Comparison of ENCODE assay signal across 8 cellular contexts in the genomic region with DNA sequence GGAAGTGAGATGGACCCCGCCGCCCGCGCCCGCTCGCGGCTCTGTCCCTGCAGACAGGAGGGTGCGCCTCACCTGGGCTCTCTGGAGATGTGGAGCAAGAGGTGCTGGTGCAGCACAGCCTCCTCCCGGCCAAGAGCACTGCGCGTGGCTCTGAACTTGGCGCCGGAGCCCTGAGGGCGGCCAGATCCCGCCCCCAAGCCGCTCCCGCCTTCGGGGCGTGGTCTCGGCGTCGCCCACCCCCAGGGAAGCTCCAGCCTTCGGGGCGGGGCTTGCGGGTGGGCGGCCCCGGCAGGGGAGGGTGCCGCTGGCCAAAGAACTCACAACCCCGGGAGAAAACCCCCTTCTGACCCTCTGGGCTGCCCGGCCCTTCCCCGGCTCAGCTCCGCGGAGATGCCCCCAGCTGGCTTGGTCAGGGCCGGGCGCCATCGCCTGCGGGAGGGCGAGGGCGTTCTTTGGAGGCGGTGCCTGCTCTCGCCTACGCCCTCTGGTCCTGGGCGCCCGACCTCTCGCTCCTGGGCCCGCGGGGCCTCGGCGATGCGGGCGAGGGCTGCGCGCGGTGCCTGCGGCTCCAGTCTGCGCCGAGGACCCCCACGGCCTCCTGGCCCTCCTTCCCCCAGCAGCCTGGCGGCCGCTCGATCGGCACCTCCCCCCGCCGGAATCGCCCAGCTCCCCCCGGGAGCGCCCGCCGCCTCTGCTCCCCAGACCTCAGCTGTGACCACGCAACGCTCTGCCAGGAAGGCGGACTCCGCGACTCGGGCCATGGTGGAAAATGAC. TPM values are rescaled to one million over a fixed set of nuclear protein-coding genes. Genes with fewer than 3 reads are reported as not detected.
DNase-seq lines count a peak whose midpoint lies in the region; ATAC-seq and TF ChIP-seq lines count a peak whose summit lies in the region.

A gene with protein sequence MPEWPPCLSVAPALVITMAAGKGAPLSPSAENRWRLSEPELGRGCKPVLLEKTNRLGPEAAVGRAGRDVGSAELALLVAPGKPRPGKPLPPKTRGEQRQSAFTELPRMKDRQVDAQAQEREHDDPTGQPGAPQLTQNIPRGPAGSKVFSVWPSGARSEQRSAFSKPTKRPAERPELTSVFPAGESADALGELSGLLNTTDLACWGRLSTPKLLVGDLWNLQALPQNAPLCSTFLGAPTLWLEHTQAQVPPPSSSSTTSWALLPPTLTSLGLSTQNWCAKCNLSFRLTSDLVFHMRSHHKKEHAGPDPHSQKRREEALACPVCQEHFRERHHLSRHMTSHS (minus strand): TSS at position 146 of the 774 bp plus-strand sequence. CDS start 15,464 bp downstream, outside the sequence.

- intact Hi-C loops in activated CD4-positive, alpha-beta T cell treated with anti-CD3 and anti-CD28 coated beads, Interleukin-2, amount 10 ng/mL, durations not matched to agents 24 days and 14 days (cut with micrococcal nuclease): no loop called here

- no peaks in the 10 kb centered on the region; the same call in 1 of the 2 replicates for H3K9me3 ChIP-seq in AG04450 (ENCODE audit: control insufficient read depth, insufficient read depth, low read length)

- peak; percentile 89 for ATAC-seq in GM18909 (IDR thresholded peaks at IDR 0.05; ENCODE audit: poor library complexity, unreplicated experiment)
- peak; percentile 85 for ATAC-seq in HG03159 (IDR thresholded peaks at IDR 0.05; ENCODE audit: unreplicated experiment)
- ATAC-seq in left lobe of liver: peak; percentile 98

- H3K4me3 ChIP-seq in AG04450 (ENCODE audit: low read depth, low read length): peak within 1 kb of the TSS; percentile 71
- peak within 1 kb of the TSS; percentile 99 for H3K4me3 ChIP-seq in coronary artery

- H3K4me1 Mint-ChIP-seq in activated CD4-positive, alpha-beta T cell treated with anti-CD3 and anti-CD28 coated beads, Interleukin-2, amount 10 ng/mL, durations not matched to agents 24 days and 14 days: peaks cover 13% of the 10 kb centered on the region

- peaks cover 3% of the 10 kb centered on the region for H3K36me3 Mint-ChIP-seq in activated CD4-positive, alpha-beta T cell treated with anti-CD3 and anti-CD28 coated beads, Interleukin-2, amount 10 ng/mL, durations not matched to agents 24 days and 14 days (ENCODE audit: low read depth)

- DNase-seq in AG04450 (ENCODE audit: low read depth, low spot score) (peak; percentile 32), NCI-H446 treated with DMSO at 0.1 percent for 48 hours (lab: John Stamatoyannopoulos, UW) (peak; percentile 26), coronary artery (ENCODE audit: low spot score) (peak; percentile 84), left lobe of liver (ENCODE audit: low spot score) (peak; percentile 92)
- DNase-seq in activated CD4-positive, alpha-beta T cell treated with anti-CD3 and anti-CD28 coated beads, Interleukin-2, amount 10 ng/mL, durations not matched to agents 24 days and 14 days: peak; percentile 93
- peak; percentile 61 to 73 for DNase-seq in stimulated activated CD4-positive, alpha-beta T cell treated with anti-CD3 and anti-CD28 coated beads, Interleukin-1b, Interleukin-23, amount 100 ng/mL, for 4 hours (ENCODE audit: low read depth in 2 of 2)

- peak within 1 kb of the TSS; percentile 13 for H3K27ac Mint-ChIP-seq in activated CD4-positive, alpha-beta T cell treated with anti-CD3 and anti-CD28 coated beads, Interleukin-2, amount 10 ng/mL, durations not matched to agents 24 days and 14 days

- no peak within 1 kb of the TSS for H3K27ac ChIP-seq in AG04450 (ENCODE audit: low read depth, low read length)
- peak within 1 kb of the TSS; percentile 70 to 92 for H3K27ac ChIP-seq in coronary artery

- peaks cover 15% of the 10 kb centered on the region for H3K9me3 Mint-ChIP-seq in activated CD4-positive, alpha-beta T cell treated with anti-CD3 and anti-CD28 coated beads, Interleukin-2, amount 10 ng/mL, durations not matched to agents 24 days and 14 days

- CTCF ChIA-PET in AG04450 (lab: Charles Lee): no interaction called here

- H3K27me3 Mint-ChIP-seq in activated CD4-positive, alpha-beta T cell treated with anti-CD3 and anti-CD28 coated beads, Interleukin-2, amount 10 ng/mL, durations not matched to agents 24 days and 14 days: peaks cover 48% of the 10 kb centered on the region

- H3K4me3 Mint-ChIP-seq in activated CD4-positive, alpha-beta T cell treated with anti-CD3 and anti-CD28 coated beads, Interleukin-2, amount 10 ng/mL, durations not matched to agents 24 days and 14 days: peak within 1 kb of the TSS; percentile 84

- POLR2A ChIA-PET in AG04450 (lab: Yijun Ruan, JAX): no interaction called here

- no peak for TF ChIP-seq CTCF in AG04450 (IDR thresholded peaks at IDR 0.05; ENCODE audit: low read depth, low read length)
- no peak for TF ChIP-seq CTCF in coronary artery (IDR thresholded peaks at IDR 0.05)

- peaks cover 34% of the 10 kb centered on the region for H3K27me3 ChIP-seq in AG04450 (ENCODE audit: control insufficient read depth, insufficient read depth, low read length)

RNA-seq across cellular contexts. Expression of the gene that starts here (rescaled TPM):
- polyA plus RNA-seq in AG04450 (2011; rRNA removed): 0.16 and 0.19 TPM in 2 replicates
- polyA minus RNA-seq in AG04450 (2011; rRNA and poly(A)+ RNA removed): 0.26 TPM in 1 of 2 replicates, not detected in the other
- total RNA-seq in activated CD4-positive, alpha-beta T cell treated with anti-CD3 and anti-CD28 coated beads, Interleukin-2, amount 10 ng/mL, durations not matched to agents 24 days and 14 days: 0.07 TPM in 1 of 2 replicates, not detected in the other
- 0.08 TPM for total RNA-seq in left lobe of liver

Comparison
In these comparisons a context has a peak if more than half of its experiments do, and no peak if none do; other contexts are left out.
1. Peak in DNase-seq and H3K4me3 ChIP-seq in AG04450; RNA of the gene not detected or under 1 TPM.
2. Peak in DNase-seq in activated CD4-positive, alpha-beta T cell treated with anti-CD3 and anti-CD28 coated beads, Interleukin-2, amount 10 ng/mL, durations not matched to agents 24 days and 14 days; RNA of the gene not detected or under 1 TPM.
3. Peak in DNase-seq and ATAC-seq in left lobe of liver; RNA of the gene not detected or under 1 TPM.
4. DNase-seq: peak in every context shown above with its lines; median percentile 93 in activated CD4-positive, alpha-beta T cell treated with anti-CD3 and anti-CD28 coated beads, Interleukin-2, amount 10 ng/mL, durations not matched to agents 24 days and 14 days; 92 in left lobe of liver; 84 in coronary artery; 67 in stimulated activated CD4-positive, alpha-beta T cell treated with anti-CD3 and anti-CD28 coated beads, Interleukin-1b, Interleukin-23, amount 100 ng/mL, for 4 hours; 32 in AG04450; 26 in NCI-H446 treated with DMSO at 0.1 percent for 48 hours.